Comparison of ENCODE assay signal across 8 cellular contexts in the genomic region with DNA sequence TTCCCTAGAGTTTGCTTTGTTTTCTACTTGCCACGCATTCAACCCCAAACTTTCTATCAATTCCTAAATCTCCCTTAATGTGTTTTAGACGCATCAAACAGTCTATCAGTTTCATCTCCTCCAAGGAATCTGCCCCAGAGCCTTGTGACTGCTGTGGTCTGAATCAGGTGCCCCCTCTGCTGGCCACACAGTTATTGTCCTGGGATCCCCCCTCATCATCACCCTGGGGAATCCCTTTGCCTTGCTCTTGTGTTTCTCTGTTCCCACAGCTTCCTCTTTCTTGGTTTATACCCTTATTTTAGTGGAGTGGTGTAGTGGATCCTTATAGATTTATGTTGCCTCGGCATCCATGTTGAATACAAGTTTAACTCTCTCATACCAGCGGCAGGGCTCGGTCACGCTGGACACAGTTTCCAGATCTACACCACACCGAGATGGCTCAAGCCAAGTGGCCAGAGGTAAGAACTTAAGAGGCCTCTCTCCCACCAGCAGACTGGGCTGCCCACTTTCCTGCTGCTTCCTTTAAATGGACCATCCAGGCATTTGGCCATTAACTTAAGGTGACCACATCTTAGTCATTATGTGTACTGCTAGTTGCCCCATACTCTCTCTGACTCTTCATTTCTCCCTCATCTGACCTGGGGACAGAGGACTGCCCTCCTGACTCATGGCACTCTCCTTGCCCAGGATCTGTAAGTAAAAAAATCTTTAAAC. TPM values are rescaled to one million over a fixed set of nuclear protein-coding genes. Genes with fewer than 3 reads are reported as not detected.
A peak's percentile ranks its signal among the peaks of the same experiment; 100 is the strongest.
DNase-seq lines count a peak whose midpoint lies in the region; ATAC-seq and TF ChIP-seq lines count a peak whose summit lies in the region.

No MANE protein-coding gene starts in this region.

- no peaks in the 10 kb centered on the region for H3K9me3 Mint-ChIP-seq in activated naive CD4-positive, alpha-beta T cell treated with anti-CD3 and anti-CD28 coated beads, Interleukin-2, amount 50 U/mL, for 72 hours

- peak; percentile 54 for ATAC-seq in HG02973 (IDR thresholded peaks at IDR 0.05; ENCODE audit: unreplicated experiment)
- ATAC-seq in SK-N-SH treated with all-trans-retinoic acid at 6 μM for 48 hours: peak; percentile 97
- peak; percentile 78 to 92 for ATAC-seq in activated naive CD4-positive, alpha-beta T cell treated with anti-CD3 and anti-CD28 coated beads, Interleukin-2, amount 50 U/mL, for 72 hours
- ATAC-seq in right cardiac atrium: peak; percentile 29 to 72
- no peak for ATAC-seq in GM19023 (IDR thresholded peaks at IDR 0.05; ENCODE audit: unreplicated experiment)
- no peak for ATAC-seq in GM21528 (IDR thresholded peaks at IDR 0.05; ENCODE audit: low FRiP score, unreplicated experiment)

- H3K4me3 ChIP-seq in right cardiac atrium (ENCODE audit: low read length): no peak overlapping the region

- no peak overlapping the region for H3K27ac ChIP-seq in right cardiac atrium (ENCODE audit: low read length)

- no peaks in the 10 kb centered on the region for H3K4me1 ChIP-seq in right cardiac atrium (ENCODE audit: control insufficient read depth, insufficient read depth, low read length)

- no peaks in the 10 kb centered on the region for H3K9me3 ChIP-seq in right cardiac atrium (ENCODE audit: control insufficient read depth, low read length)

- 73% methylated on average over 7 of the region's 7 CpGs for WGBS in right cardiac atrium

- no peaks in the 10 kb centered on the region for H3K27me3 ChIP-seq in right cardiac atrium (ENCODE audit: control insufficient read depth, insufficient read depth)

- peak; percentile 69 for DNase-seq in ELF-1 (ENCODE audit: low read depth, low spot score)
- peak in 1 of 2 donors; percentile 59 for DNase-seq in activated naive CD4-positive, alpha-beta T cell treated with anti-CD3 and anti-CD28 coated beads, Interleukin-2, amount 50 U/mL, for 72 hours (ENCODE audit: low spot score in 2 of 2)
- peak; percentile 56 to 88 (median 76) for DNase-seq in right cardiac atrium
- DNase-seq in stimulated activated CD4-positive, alpha-beta T cell treated with anti-CD3 and anti-CD28 coated beads, Interleukin-2, amount 100 ng/mL, for 24 hours: peak; percentile 75

- H3K36me3 Mint-ChIP-seq in activated naive CD4-positive, alpha-beta T cell treated with anti-CD3 and anti-CD28 coated beads, Interleukin-2, amount 50 U/mL, for 72 hours: no peaks in the 10 kb centered on the region

- peak overlapping the region in 1 of 2 donors; percentile 56 for H3K27ac Mint-ChIP-seq in activated naive CD4-positive, alpha-beta T cell treated with anti-CD3 and anti-CD28 coated beads, Interleukin-2, amount 50 U/mL, for 72 hours

- intact Hi-C loops in right cardiac atrium (cut with DNase I): loop anchor here in 1 of 4 donors (5.0 kb wide), 1 partner anchor 81 kb away; no protein-coding TSS in a partner anchor

TF ChIP-seq in SK-N-SH treated with all-trans-retinoic acid at 6 μM for 48 hours, 23 proteins besides CTCF, POLR2A, EP300 and RAD21:
- TF ChIP-seq ISL1 (CRISPR knock-in tag; IDR thresholded peaks at IDR 0.05): no peak
- TF ChIP-seq OSR1 (CRISPR knock-in tag; IDR thresholded peaks at IDR 0.05): no peak
- TF ChIP-seq TOX (CRISPR knock-in tag; IDR thresholded peaks at IDR 0.05; ENCODE audit: borderline replicate concordance): no peak
- no peak for TF ChIP-seq ESRRG (CRISPR knock-in tag; IDR thresholded peaks at IDR 0.05)
- TF ChIP-seq PATZ1 (CRISPR knock-in tag; IDR thresholded peaks at IDR 0.05; ENCODE audit: borderline replicate concordance): no peak
- TF ChIP-seq TCF4 (CRISPR knock-in tag; IDR thresholded peaks at IDR 0.05; ENCODE audit: borderline replicate concordance): no peak
- no peak for TF ChIP-seq ZNF8 (CRISPR knock-in tag; IDR thresholded peaks at IDR 0.05)

RNA-seq across cellular contexts. Expression of gene UPB1, which starts 8.2 kb away (rescaled TPM):
- total RNA-seq in activated naive CD4-positive, alpha-beta T cell treated with anti-CD3 and anti-CD28 coated beads, Interleukin-2, amount 50 U/mL, for 72 hours: under 1 TPM; 0.23 to 0.57 TPM
- total RNA-seq in right cardiac atrium: 1 to 10 TPM; 1.8 to 6.6 (median 2.9) TPM
- 2.7 TPM for polyA plus RNA-seq in right cardiac atrium

RNA-seq across cellular contexts. Expression of gene GUCD1, which starts 51.6 kb away (rescaled TPM):
- total RNA-seq in activated naive CD4-positive, alpha-beta T cell treated with anti-CD3 and anti-CD28 coated beads, Interleukin-2, amount 50 U/mL, for 72 hours: 100 to 1,000 TPM; 106 to 137 TPM
- total RNA-seq in right cardiac atrium: 100 to 1,000 TPM; 124 to 144 (median 135) TPM
- 161 TPM for polyA plus RNA-seq in right cardiac atrium

RNA-seq across cellular contexts. Expression of gene SNRPD3, which starts 52.5 kb away (rescaled TPM):
- total RNA-seq in activated naive CD4-positive, alpha-beta T cell treated with anti-CD3 and anti-CD28 coated beads, Interleukin-2, amount 50 U/mL, for 72 hours: 100 to 1,000 TPM; 115 to 138 TPM
- 10 to 100 TPM; 63.4 to 73.4 (median 67.7) TPM for total RNA-seq in right cardiac atrium
- 109 TPM for polyA plus RNA-seq in right cardiac atrium

Comparison
In these comparisons a context has a peak if more than half of its experiments do, and no peak if none do; other contexts are left out.
1. ATAC-seq: peak in HG02973 (single experiment), SK-N-SH treated with all-trans-retinoic acid at 6 μM for 48 hours (single experiment), activated naive CD4-positive, alpha-beta T cell treated with anti-CD3 and anti-CD28 coated beads, Interleukin-2, amount 50 U/mL, for 72 hours (2 of 2) and right cardiac atrium (2 of 2); none in GM19023 (single experiment) and GM21528 (single experiment).